ENCODE assay signal across 1 cellular context in genomic region chr6:100464910-100465700, GRCh38.
TF ChIP-seq lines count a peak whose summit lies in the region.

Gene SIM1, minus strand, starts transcription at chr6:100464921. Its CDS starts 1,453 bp downstream, at chr6:100463468.

TF ChIP-seq in H1, 55 proteins besides CTCF, POLR2A, EP300 and RAD21:
- TF ChIP-seq E2F6 (IDR thresholded peaks at IDR 0.05) = no peak
- TF ChIP-seq CHD2 (IDR thresholded peaks at IDR 0.05; ENCODE audit: low read length) = peak; percentile 92
- no peak for TF ChIP-seq KDM1A (IDR thresholded peaks at IDR 0.05; ENCODE audit: borderline replicate concordance, low read length)
- peak; percentile 98 for TF ChIP-seq SP1 (IDR thresholded peaks at IDR 0.05; ENCODE audit: low read depth, low read length)
- TF ChIP-seq SP4 (IDR thresholded peaks at IDR 0.05; ENCODE audit: low read length) = 0 out of 2 replicates have a peak, but pooled peaks have one; percentile 43
- no peak for TF ChIP-seq BCL11A (IDR thresholded peaks at IDR 0.05; ENCODE audit: low read depth in 2 of 2, low read length in 2 of 2)
- no peak for TF ChIP-seq NANOG (IDR thresholded peaks at IDR 0.05; ENCODE audit: insufficient read depth, low read depth, low read length, poor library complexity, severe bottlenecking)
- no peak for TF ChIP-seq ZNF274 (IDR thresholded peaks at IDR 0.05; ENCODE audit: borderline replicate concordance, extremely low read depth, low read length)
- no peak for TF ChIP-seq PHF8 (conservative IDR thresholded peaks at IDR 0.05; ENCODE audit: low read depth, low read length)
- TF ChIP-seq POLR2AphosphoS5 (IDR thresholded peaks at IDR 0.05; ENCODE audit: low read depth, low read length) = no peak
- peak; percentile 87 for TF ChIP-seq CTBP2 (IDR thresholded peaks at IDR 0.05; ENCODE audit: borderline replicate concordance, insufficient read depth, insufficient read length, low read length)
- TF ChIP-seq EZH2 (IDR thresholded peaks at IDR 0.05; ENCODE audit: low read depth, low read length, severe bottlenecking) = peak; percentile 93
- no peak for TF ChIP-seq BACH1 (IDR thresholded peaks at IDR 0.05; ENCODE audit: low read length)
- peak; percentile 95 for TF ChIP-seq SUZ12 (IDR thresholded peaks at IDR 0.05; ENCODE audit: low read length)
- no peak for TF ChIP-seq TCF12 (IDR thresholded peaks at IDR 0.05; ENCODE audit: low read depth, low read length)
- TF ChIP-seq MAX (IDR thresholded peaks at IDR 0.05) = no peak
- no peak for TF ChIP-seq ATF2 (IDR thresholded peaks at IDR 0.05; ENCODE audit: low read length)
- no peak for TF ChIP-seq KDM5A (IDR thresholded peaks at IDR 0.05; ENCODE audit: low read length)
- TF ChIP-seq RNF2 (IDR thresholded peaks at IDR 0.05; ENCODE audit: borderline replicate concordance, low read depth, low read length, missing control alignments, poor library complexity, severe bottlenecking) = peak; percentile 87
- TF ChIP-seq KDM4A (IDR thresholded peaks at IDR 0.05; ENCODE audit: low read depth, low read length, severe bottlenecking) = peak; percentile 28
- TF ChIP-seq NRF1 (IDR thresholded peaks at IDR 0.05; ENCODE audit: low read depth, low read length) = no peak
- TF ChIP-seq HDAC6 (IDR thresholded peaks at IDR 0.05; ENCODE audit: low read depth, low read length) = no peak
- no peak for TF ChIP-seq MAFK (IDR thresholded peaks at IDR 0.05; ENCODE audit: low read depth, low read length)
- TF ChIP-seq TAF7 (optimal IDR thresholded peaks at IDR 0.05; ENCODE audit: borderline replicate concordance, low read depth, low read length) = no peak
- no peak for TF ChIP-seq JUND (IDR thresholded peaks at IDR 0.05; ENCODE audit: low read length)
- TF ChIP-seq SP2 (IDR thresholded peaks at IDR 0.05; ENCODE audit: low read length) = peak; percentile 80
- TF ChIP-seq BRCA1 (IDR thresholded peaks at IDR 0.05; ENCODE audit: low read depth, low read length) = no peak
- TF ChIP-seq TBP (IDR thresholded peaks at IDR 0.05; ENCODE audit: low read depth, low read length) = peak; percentile 31; the same call in 1 of the 2 replicates
- no peak for TF ChIP-seq RFX5 (IDR thresholded peaks at IDR 0.05; ENCODE audit: borderline replicate concordance, low read depth, low read length)
- TF ChIP-seq TEAD4 (IDR thresholded peaks at IDR 0.05; ENCODE audit: low read depth, low read length) = no peak
- no peak for TF ChIP-seq CBX5 (IDR thresholded peaks at IDR 0.05; ENCODE audit: low read depth, low read length)
- no peak for TF ChIP-seq SIN3A (conservative IDR thresholded peaks at IDR 0.05 in 1 of 2, IDR thresholded peaks at IDR 0.05 in 1 of 2; ENCODE audit: low read depth in 1 of 2, low read length in 2 of 2)
- no peak for TF ChIP-seq POU5F1 (IDR thresholded peaks at IDR 0.05; ENCODE audit: low read depth, low read length)
- no peak for TF ChIP-seq TAF1 (IDR thresholded peaks at IDR 0.05; ENCODE audit: low read depth, low read length)
